8 cellular contexts compared by ENCODE assay signal in the genomic region with DNA sequence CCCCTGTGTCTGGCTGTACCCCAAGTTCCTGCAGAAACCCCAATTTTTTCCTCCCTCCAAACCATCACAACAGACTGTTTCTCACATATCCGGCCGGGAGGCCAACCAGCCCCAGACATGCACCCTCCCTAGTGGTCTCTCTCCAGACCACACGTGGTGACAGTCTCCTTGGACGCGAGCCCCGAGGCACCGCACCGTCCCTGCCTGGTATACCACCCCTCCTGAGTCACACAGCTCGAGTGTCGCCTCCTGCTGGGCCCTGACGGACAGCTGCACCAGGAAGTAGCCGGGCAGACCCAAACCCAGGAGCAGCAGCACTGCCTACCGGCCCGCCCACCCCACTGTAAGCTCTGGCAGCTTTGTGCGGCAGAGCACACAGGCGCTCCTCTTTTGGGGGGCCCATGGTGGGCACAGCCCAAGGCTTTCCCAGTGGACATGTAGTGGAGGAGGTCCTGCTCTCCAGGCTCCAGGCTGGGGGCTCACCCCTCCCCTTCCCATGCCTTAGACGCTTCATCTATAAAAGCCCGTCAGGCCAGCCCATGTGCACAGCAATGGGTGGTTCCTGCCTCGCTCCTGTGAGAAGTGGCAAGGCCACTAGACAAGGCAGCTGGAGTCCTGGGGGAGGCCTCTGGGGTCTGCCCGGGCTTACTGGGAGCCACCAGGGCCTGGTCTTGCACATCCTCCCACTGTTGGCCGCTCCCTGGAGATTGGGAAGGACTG.
A peak's percentile ranks its signal among the peaks of the same experiment; 100 is the strongest.
DNase-seq lines count a peak whose midpoint lies in the region; ATAC-seq and TF ChIP-seq lines count a peak whose summit lies in the region.

No MANE protein-coding gene starts in this region.

- H3K27me3 ChIP-seq in foreskin keratinocyte: no peaks in the 10 kb centered on the region

- no peak overlapping the region for H3K27ac ChIP-seq in foreskin keratinocyte

- intact Hi-C loops in posterior cingulate gyrus (cut with DNase I): loop anchor here (5.0 to 10.0 kb wide), 2 partner anchors 65 to 172 kb away; a partner anchor contains a TSS

- no peak overlapping the region for H3K4me3 ChIP-seq in AG09309 (ENCODE audit: control insufficient read depth, low read depth, low read length)

- H3K4me1 ChIP-seq in foreskin keratinocyte: peaks cover 21% of the 10 kb centered on the region

- H3K4me1 Mint-ChIP-seq in T-helper 17 cell: peaks cover 28% of the 10 kb centered on the region
- peaks cover 52% of the 10 kb centered on the region for H3K4me1 Mint-ChIP-seq in stimulated activated effector memory CD8-positive, alpha-beta T cell treated with anti-CD3 and anti-CD28 coated beads, Interleukin-12 subunit alpha, Interleukin-12 subunit beta, amount 100 ng/mL, for 72 hours

- H3K9me3 Mint-ChIP-seq in stimulated activated effector memory CD8-positive, alpha-beta T cell treated with anti-CD3 and anti-CD28 coated beads, Interleukin-12 subunit alpha, Interleukin-12 subunit beta, amount 100 ng/mL, for 72 hours: no peaks in the 10 kb centered on the region

- H3K27ac Mint-ChIP-seq in T-helper 17 cell: peak overlapping the region; percentile 93
- no peak overlapping the region for H3K27ac Mint-ChIP-seq in stimulated activated effector memory CD8-positive, alpha-beta T cell treated with anti-CD3 and anti-CD28 coated beads, Interleukin-12 subunit alpha, Interleukin-12 subunit beta, amount 100 ng/mL, for 72 hours

- no peak for DNase-seq in AG09309 (ENCODE audit: low read depth)
- DNase-seq in GM19238 (ENCODE audit: insufficient read length, low spot score): peak; percentile 63
- DNase-seq in T-helper 17 cell: no peak
- DNase-seq in foreskin keratinocyte: no peak
- DNase-seq in posterior cingulate gyrus: peak in 6 of 10 donors; percentile 39 to 91 (median 73)
- DNase-seq in superior temporal gyrus (ENCODE audit: extremely low spot score): no peak
- DNase-seq in stimulated activated effector memory CD8-positive, alpha-beta T cell treated with anti-CD3 and anti-CD28 coated beads, Interleukin-12 subunit alpha, Interleukin-12 subunit beta, amount 100 ng/mL, for 72 hours (ENCODE audit: low spot score in 2 of 2): no peak

- H3K9me3 ChIP-seq in T-helper 17 cell (ENCODE audit: control insufficient read depth, low read length, poor library complexity, severe bottlenecking): no peaks in the 10 kb centered on the region

- H3K4me3 Mint-ChIP-seq in T-helper 17 cell: peak overlapping the region; percentile 28
- H3K4me3 Mint-ChIP-seq in stimulated activated effector memory CD8-positive, alpha-beta T cell treated with anti-CD3 and anti-CD28 coated beads, Interleukin-12 subunit alpha, Interleukin-12 subunit beta, amount 100 ng/mL, for 72 hours: no peak overlapping the region

- no peak for ATAC-seq in T-helper 17 cell
- no peak for ATAC-seq in foreskin keratinocyte
- no peak for ATAC-seq in HG03432 (IDR thresholded peaks at IDR 0.05; ENCODE audit: unreplicated experiment)
- no peak for ATAC-seq in stimulated activated effector memory CD8-positive, alpha-beta T cell treated with anti-CD3 and anti-CD28 coated beads, Interleukin-12 subunit alpha, Interleukin-12 subunit beta, amount 100 ng/mL, for 72 hours

- TF ChIP-seq CTCF in AG09309 (IDR thresholded peaks at IDR 0.05; ENCODE audit: control insufficient read depth, insufficient read depth, low read depth, low read length, missing control alignments): peak; percentile 38
- peak; percentile 26 for TF ChIP-seq CTCF in foreskin keratinocyte (conservative IDR thresholded peaks at IDR 0.05)

- H3K27me3 Mint-ChIP-seq in T-helper 17 cell: no peaks in the 10 kb centered on the region

- peaks cover 2% of the 10 kb centered on the region for H3K36me3 Mint-ChIP-seq in T-helper 17 cell (ENCODE audit: low read depth)
- H3K36me3 Mint-ChIP-seq in stimulated activated effector memory CD8-positive, alpha-beta T cell treated with anti-CD3 and anti-CD28 coated beads, Interleukin-12 subunit alpha, Interleukin-12 subunit beta, amount 100 ng/mL, for 72 hours: peaks cover 65% of the 10 kb centered on the region

Comparison
In these comparisons a context has a peak if more than half of its experiments do, and no peak if none do; other contexts are left out.
1. DNase-seq: peak in GM19238 (single experiment) and posterior cingulate gyrus (6 of 10); none in AG09309 (single experiment), T-helper 17 cell (0 of 3), foreskin keratinocyte (0 of 2), superior temporal gyrus (single experiment) and stimulated activated effector memory CD8-positive, alpha-beta T cell treated with anti-CD3 and anti-CD28 coated beads, Interleukin-12 subunit alpha, Interleukin-12 subunit beta, amount 100 ng/mL, for 72 hours (0 of 2).